In the genomic region with DNA sequence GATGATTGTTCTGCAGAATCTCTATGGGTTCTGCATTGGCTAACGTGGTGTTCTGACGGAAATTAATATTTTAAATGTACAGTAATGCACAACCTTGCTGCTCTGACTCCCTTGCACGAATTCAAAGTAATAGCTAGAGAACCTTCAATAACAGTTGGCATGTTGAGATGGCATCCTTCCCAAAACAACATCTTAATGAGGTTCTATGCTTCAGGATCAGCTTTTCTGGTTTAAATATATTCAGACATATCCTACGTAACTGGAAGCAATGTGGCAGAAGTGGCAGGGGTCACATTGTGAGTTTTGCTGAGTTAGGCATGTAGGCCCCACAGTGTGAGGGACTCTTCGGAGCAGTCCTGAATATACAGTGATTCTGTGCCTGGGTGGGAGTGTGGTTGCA, we compare ENCODE assay signal across 32 cellular contexts. TPM values are rescaled to one million over a fixed set of nuclear protein-coding genes. Genes with fewer than 3 reads are reported as not detected.
A peak's percentile ranks its signal among the peaks of the same experiment; 100 is the strongest.
DNase-seq lines count a peak whose midpoint lies in the region; ATAC-seq and TF ChIP-seq lines count a peak whose summit lies in the region.
"Had no signal": no experiment of that assay in that cellular context is flagged by ENCODE, and none has a peak within 500 bp of the region (broad histone marks: within the 10 kb centered on the region; RNA-seq: fewer than 3 reads in every experiment).

No MANE protein-coding gene starts in this region.

- H2BK5ac ChIP-seq in mesenchymal stem cell (ENCODE audit: low read depth, low read length, poor library complexity, severe bottlenecking): no peak overlapping the region

- no peak overlapping the region for H3K4me2 ChIP-seq in mesenchymal stem cell (ENCODE audit: low read length, poor library complexity, severe bottlenecking)
- H3K4me2 ChIP-seq: KMS-11, PC-9 had no signal

- H2AK5ac ChIP-seq in mesenchymal stem cell (ENCODE audit: low read length, severe bottlenecking): peak overlapping the region; percentile 17

- no TSS peak for BruUV-seq in MCF 10A (replicated peaks; lab: Mats Ljungman, UMichigan)

- no peaks in the 10 kb centered on the region for H3K27me3 Mint-ChIP-seq in MCF 10A (ENCODE audit: insufficient read depth, unreplicated experiment)
- no peaks in the 10 kb centered on the region for H3K27me3 Mint-ChIP-seq in brain
- peaks cover 3% of the 10 kb centered on the region for H3K27me3 Mint-ChIP-seq in T-helper 2 cell treated with Interferon-gamma antibody and Interleukin-4, amounts not matched to agents 5 μg/mL and 100 μg/mL, for 36 hours (ENCODE audit: low read depth)
- H3K27me3 Mint-ChIP-seq: activated CD8-positive, alpha-beta memory T cell treated with anti-CD3 and anti-CD28 coated beads, Interleukin-2, amount 10 ng/mL, durations not matched to agents 7 days and 5 days; activated naive CD8-positive, alpha-beta T cell treated with anti-CD3 and anti-CD28 coated beads, Interleukin-2, amount 50 U/mL, for 24 hours; stimulated activated naive CD8-positive, alpha-beta T cell treated with anti-CD3 and anti-CD28 coated beads, Interleukin-15, Interleukin-2, amounts not matched to agents 100 ng/mL and 50 ng/mL, for 24 hours had no signal

- TF ChIP-seq CTCF in MCF 10A (IDR thresholded peaks at IDR 0.05; ENCODE audit: unreplicated experiment) (no peak), breast epithelium (IDR thresholded peaks at IDR 0.05) (no peak), brain (conservative IDR thresholded peaks at IDR 0.05) (no peak)

- CTCF ChIA-PET in MCF 10A (lab: Yijun Ruan, JAX): interaction anchor here (0.7 to 1.0 kb wide), 5 partner anchors 11 to 128 kb away, joined by 3 to 4 read pairs (median 3); no protein-coding TSS in a partner anchor

- POLR2A ChIA-PET in MCF 10A (lab: Yijun Ruan, JAX): interaction anchor here (1.3 to 4.6 kb wide), 3 partner anchors 9 to 26 kb away, joined by 3 to 30 read pairs (median 28); partner anchors contain the start of gene DSE

- H3K9me3 Mint-ChIP-seq in MCF 10A (ENCODE audit: unreplicated experiment) (no peaks in the 10 kb centered on the region), brain (no peaks in the 10 kb centered on the region)
- H3K9me3 Mint-ChIP-seq in T-helper 2 cell treated with Interferon-gamma antibody and Interleukin-4, amounts not matched to agents 5 μg/mL and 100 μg/mL, for 36 hours: no peaks in the 10 kb centered on the region
- H3K9me3 Mint-ChIP-seq: activated naive CD8-positive, alpha-beta T cell treated with anti-CD3 and anti-CD28 coated beads, Interleukin-2, amount 50 U/mL, for 24 hours; activated T-cell treated with anti-CD3 and anti-CD28 coated beads, Interleukin-2, amount 50 U/mL, for 4 hours; stimulated activated naive CD8-positive, alpha-beta T cell treated with anti-CD3 and anti-CD28 coated beads, Interleukin-15, Interleukin-2, amounts not matched to agents 100 ng/mL and 50 ng/mL, for 24 hours; T-helper 1 cell treated with Interleukin-12 subunit alpha and Interleukin-12 subunit beta and Interleukin-4 antibody, amounts not matched to agents 30 μg/mL and 1 μg/mL, for 36 hours had no signal

- H3K36me3 ChIP-seq in breast epithelium (no peaks in the 10 kb centered on the region), mesenchymal stem cell (ENCODE audit: control insufficient read depth in 1 of 2, insufficient read depth in 2 of 2, low read depth in 1 of 2, low read length in 2 of 2) (peaks cover 4 to 9% of the 10 kb centered on the region in 2 experiments), aorta (ENCODE audit: control insufficient read depth in 1 of 2, insufficient read depth in 2 of 2, low read length in 1 of 2) (no peaks in the 10 kb centered on the region), MG63 (no peaks in the 10 kb centered on the region; the same call in 1 of the 2 replicates)
- H3K36me3 ChIP-seq: HAP-1, thoracic aorta, uterus had no signal

- no peak overlapping the region for H3K14ac ChIP-seq in mesenchymal stem cell (ENCODE audit: low read length in 2 of 2)

- H3K9ac ChIP-seq in mesenchymal stem cell (ENCODE audit: low read length): no peak overlapping the region
- H3K9ac ChIP-seq: KMS-11 had no signal

- H3K4me1 ChIP-seq in breast epithelium: no peaks in the 10 kb centered on the region
- H3K4me1 ChIP-seq in mesenchymal stem cell (ENCODE audit: control insufficient read depth, insufficient read depth, low read depth, low read length): peaks cover 16% of the 10 kb centered on the region
- H3K4me1 ChIP-seq in aorta (ENCODE audit: control insufficient read depth in 1 of 2, insufficient read depth in 2 of 2, low read length in 2 of 2): peaks cover 0 to 1% of the 10 kb centered on the region in 2 donors

- H3K79me1 ChIP-seq in mesenchymal stem cell (replicated peaks; ENCODE audit: low read length, poor library complexity, severe bottlenecking): peaks cover 3% of the 10 kb centered on the region

- DNase-seq in MCF 10A (ENCODE audit: unreplicated experiment): peak; percentile 34
- no peak for DNase-seq in breast epithelium (ENCODE audit: low spot score in 2 of 2)
- no peak for DNase-seq in mesenchymal stem cell
- no peak for DNase-seq in aorta
- no peak for DNase-seq in T-helper 2 cell treated with Interferon-gamma antibody and Interleukin-4, amounts not matched to agents 5 μg/mL and 100 μg/mL, for 36 hours (ENCODE audit: low spot score)
- no peak for DNase-seq in NCI-H146 treated with DMSO at 0.1 percent for 48 hours (lab: John Stamatoyannopoulos, UW; ENCODE audit: unreplicated experiment)
- no peak for DNase-seq in MG63
- DNase-seq: activated CD4-positive, alpha-beta T cell treated with anti-CD3 and anti-CD28 coated beads, Interleukin-2, amount 50 U/mL, for 4 hours; activated CD8-positive, alpha-beta memory T cell treated with anti-CD3 and anti-CD28 coated beads, Interleukin-2, amount 10 ng/mL, durations not matched to agents 7 days and 5 days; activated gamma-delta T cell treated with Interleukin-2 at 50 U/mL for 16 hours; activated naive CD8-positive, alpha-beta T cell treated with anti-CD3 and anti-CD28 coated beads, Interleukin-2, amount 50 U/mL, for 24 hours; activated T-cell treated with anti-CD3 and anti-CD28 coated beads, Interleukin-2, amount 50 U/mL, for 4 hours; brain microvascular endothelial cell; Calu3; CD4-positive, CD25-positive, alpha-beta regulatory T cell; glutamatergic neuron; left lung; NCI-H2029 treated with DMSO at 0.1 percent for 48 hours; NCI-H524 treated with DMSO at 0.1 percent for 48 hours; occipital lobe; PC-9; small intestine; uterus had no signal

- peaks cover 11% of the 10 kb centered on the region for H3K36me3 Mint-ChIP-seq in MCF 10A (ENCODE audit: insufficient read depth, unreplicated experiment)
- peaks cover 10% of the 10 kb centered on the region for H3K36me3 Mint-ChIP-seq in brain
- H3K36me3 Mint-ChIP-seq in T-helper 2 cell treated with Interferon-gamma antibody and Interleukin-4, amounts not matched to agents 5 μg/mL and 100 μg/mL, for 36 hours (ENCODE audit: low read depth): no peaks in the 10 kb centered on the region
- H3K36me3 Mint-ChIP-seq: activated CD8-positive, alpha-beta memory T cell treated with anti-CD3 and anti-CD28 coated beads, Interleukin-2, amount 10 ng/mL, durations not matched to agents 7 days and 5 days; CD4-positive, CD25-positive, alpha-beta regulatory T cell had no signal

- H4K91ac ChIP-seq in mesenchymal stem cell (ENCODE audit: low read length): no peak overlapping the region

- intact Hi-C loops in MCF 10A (cut with micrococcal nuclease): no loop called here
- intact Hi-C loops in breast epithelium (cut with DNase I; ENCODE audit: low total_unique reads): no loop called here
- intact Hi-C loops in aorta (cut with DNase I): no loop called here

- H2BK120ac ChIP-seq in mesenchymal stem cell (ENCODE audit: low read depth, low read length): no peak overlapping the region

- H3K23ac ChIP-seq in mesenchymal stem cell (ENCODE audit: low read length in 2 of 2): no peak overlapping the region

- TF ChIP-seq POLR2A in breast epithelium (IDR thresholded peaks at IDR 0.05): no peak

- no peak overlapping the region for H3K4ac ChIP-seq in mesenchymal stem cell (ENCODE audit: low read depth in 1 of 2, low read length in 2 of 2)

- ATAC-seq in aorta (ENCODE audit: low FRiP score): peak; percentile 30
- ATAC-seq: activated CD4-positive, CD25-positive, alpha-beta regulatory T cell treated with anti-CD3 and anti-CD28 coated beads, Interleukin-2, amount 50 U/mL, for 24 hours; activated CD8-positive, alpha-beta memory T cell treated with anti-CD3 and anti-CD28 coated beads, Interleukin-2, amount 10 ng/mL, durations not matched to agents 7 days and 5 days; activated naive CD8-positive, alpha-beta T cell treated with anti-CD3 and anti-CD28 coated beads, Interleukin-2, amount 50 U/mL, for 24 hours; activated T-cell treated with anti-CD3 and anti-CD28 coated beads, Interleukin-2, amount 50 U/mL, for 4 hours; left lung; Right ventricle myocardium inferior; SK-N-SH treated with all-trans-retinoic acid at 6 μM for 48 hours had no signal

- no peaks in the 10 kb centered on the region for H3K27me3 ChIP-seq in breast epithelium
- H3K27me3 ChIP-seq in mesenchymal stem cell (ENCODE audit: control insufficient read depth in 1 of 2, insufficient read depth in 1 of 2, low read length in 2 of 2): no peaks in the 10 kb centered on the region
- H3K27me3 ChIP-seq in aorta (ENCODE audit: control insufficient read depth in 1 of 2, insufficient read depth in 2 of 2, low read length in 1 of 2): no peaks in the 10 kb centered on the region
- H3K27me3 ChIP-seq in MG63: no peaks in the 10 kb centered on the region
- H3K27me3 ChIP-seq: brain microvascular endothelial cell, left lung, uterus had no signal

- H3K4me1 Mint-ChIP-seq in MCF 10A (ENCODE audit: insufficient read depth, unreplicated experiment) (peaks cover 31% of the 10 kb centered on the region), brain (peaks cover 52% of the 10 kb centered on the region)
- peaks cover 18% of the 10 kb centered on the region for H3K4me1 Mint-ChIP-seq in T-helper 2 cell treated with Interferon-gamma antibody and Interleukin-4, amounts not matched to agents 5 μg/mL and 100 μg/mL, for 36 hours (ENCODE audit: low read depth)

- no peak overlapping the region for H2AFZ ChIP-seq in mesenchymal stem cell (ENCODE audit: low read depth, low read length)
- H2AFZ ChIP-seq: PC-9 had no signal

- no peak overlapping the region for H2BK12ac ChIP-seq in mesenchymal stem cell (ENCODE audit: low read length in 2 of 2)

- H3K4me3 ChIP-seq in breast epithelium (no peak overlapping the region), mesenchymal stem cell (ENCODE audit: insufficient read depth in 1 of 2, low read depth in 1 of 2, low read length in 2 of 2) (no peak overlapping the region), aorta (ENCODE audit: low read length in 2 of 2) (no peak overlapping the region), MG63 (no peak overlapping the region)
- H3K4me3 ChIP-seq: HAP-1, left lung, PC-9, uterus had no signal

- no peak overlapping the region for H3K27ac Mint-ChIP-seq in MCF 10A (ENCODE audit: low read depth, unreplicated experiment)
- peak overlapping the region in 3 of 5 experiments; percentile 29 to 50 (median 38) for H3K27ac Mint-ChIP-seq in brain
- H3K27ac Mint-ChIP-seq in T-helper 2 cell treated with Interferon-gamma antibody and Interleukin-4, amounts not matched to agents 5 μg/mL and 100 μg/mL, for 36 hours: no peak overlapping the region
- H3K27ac Mint-ChIP-seq: activated CD8-positive, alpha-beta memory T cell treated with anti-CD3 and anti-CD28 coated beads, Interleukin-2, amount 10 ng/mL, durations not matched to agents 7 days and 5 days; activated naive CD8-positive, alpha-beta T cell treated with anti-CD3 and anti-CD28 coated beads, Interleukin-2, amount 50 U/mL, for 24 hours; CD4-positive, CD25-positive, alpha-beta regulatory T cell; stimulated activated naive CD8-positive, alpha-beta T cell treated with anti-CD3 and anti-CD28 coated beads, Interleukin-15, Interleukin-2, amounts not matched to agents 100 ng/mL and 50 ng/mL, for 24 hours; T-helper 1 cell treated with Interleukin-12 subunit alpha and Interleukin-12 subunit beta and Interleukin-4 antibody, amounts not matched to agents 30 μg/mL and 1 μg/mL, for 36 hours had no signal

- no peak overlapping the region for H3K18ac ChIP-seq in mesenchymal stem cell (ENCODE audit: low read depth in 1 of 2, low read length in 2 of 2)

- WGBS in mesenchymal stem cell: 97% methylated on average over 5 of the region's 5 CpGs
- 30 to 43% methylated on average over 5 of the region's 5 CpGs for WGBS in aorta, 2 donors

- H3K4me3 Mint-ChIP-seq in MCF 10A (ENCODE audit: unreplicated experiment) (no peak overlapping the region), brain (no peak overlapping the region)
- H3K4me3 Mint-ChIP-seq in T-helper 2 cell treated with Interferon-gamma antibody and Interleukin-4, amounts not matched to agents 5 μg/mL and 100 μg/mL, for 36 hours: no peak overlapping the region
- H3K4me3 Mint-ChIP-seq: activated CD8-positive, alpha-beta memory T cell treated with anti-CD3 and anti-CD28 coated beads, Interleukin-2, amount 10 ng/mL, durations not matched to agents 7 days and 5 days; activated naive CD8-positive, alpha-beta T cell treated with anti-CD3 and anti-CD28 coated beads, Interleukin-2, amount 50 U/mL, for 24 hours; activated T-cell treated with anti-CD3 and anti-CD28 coated beads, Interleukin-2, amount 50 U/mL, for 4 hours; CD4-positive, CD25-positive, alpha-beta regulatory T cell; stimulated activated naive CD8-positive, alpha-beta T cell treated with anti-CD3 and anti-CD28 coated beads, Interleukin-15, Interleukin-2, amounts not matched to agents 100 ng/mL and 50 ng/mL, for 24 hours; T-helper 1 cell treated with Interleukin-12 subunit alpha and Interleukin-12 subunit beta and Interleukin-4 antibody, amounts not matched to agents 30 μg/mL and 1 μg/mL, for 36 hours had no signal

- H3K27ac ChIP-seq in breast epithelium (peak overlapping the region in 1 of 2 donors; percentile 3), mesenchymal stem cell (ENCODE audit: low read length, poor library complexity, severe bottlenecking) (no peak overlapping the region), aorta (ENCODE audit: low read depth in 1 of 2, low read length in 2 of 2) (peak overlapping the region in 1 of 2 donors; percentile 48)
- H3K27ac ChIP-seq: KMS-11, left lung, PC-9 had no signal

- H4K8ac ChIP-seq in mesenchymal stem cell (ENCODE audit: low read length): no peak overlapping the region

- H2BK15ac ChIP-seq in mesenchymal stem cell (ENCODE audit: low read depth, poor library complexity, severe bottlenecking): no peak overlapping the region

- no peaks in the 10 kb centered on the region for H3K9me3 ChIP-seq in breast epithelium
- no peaks in the 10 kb centered on the region for H3K9me3 ChIP-seq in mesenchymal stem cell (ENCODE audit: control insufficient read depth, low read length)
- no peaks in the 10 kb centered on the region for H3K9me3 ChIP-seq in aorta (ENCODE audit: control insufficient read depth, low read length)
- H3K9me3 ChIP-seq in MG63: no peaks in the 10 kb centered on the region
- H3K9me3 ChIP-seq: HAP-1, left lung, thoracic aorta, uterus had no signal

RNA-seq across cellular contexts. Expression of gene DSE, which starts 25.7 kb away (rescaled TPM):
- total RNA-seq in MCF 10A (2022): 66.0 and 86.5 TPM in 2 replicates
- total RNA-seq in breast epithelium: 100 to 1,000 TPM in 1 of 3 donors, 10 to 100 TPM in 2; 40.6 to 133 (median 50.9) TPM
- 9.8 TPM for polyA plus RNA-seq in brain (ENCODE audit: insufficient read depth, low read depth, low replicate concordance)
- polyA plus RNA-seq in mesenchymal stem cell (2013, experiment 1 of 2): 32.5 TPM
- 32.4 TPM for polyA plus RNA-seq in mesenchymal stem cell (2013, experiment 2 of 2)
- total RNA-seq in aorta: 10 to 100 TPM; 49.8 to 96.7 TPM
- polyA plus RNA-seq in aorta: 10 to 100 TPM in 1 of 2 donors, 1 to 10 TPM in 1; 8.5 to 15.9 TPM
- total RNA-seq in MG63 (2014; rRNA removed; shearing (Covaris generic); ENCODE audit: low replicate concordance): 5.4 and 6.4 TPM in 2 replicates

Comparison
In these comparisons a context has a peak if more than half of its experiments do, and no peak if none do; other contexts are left out.
1. H3K27ac Mint-ChIP-seq: peak in brain (3 of 5); none in MCF 10A (single experiment) and T-helper 2 cell treated with Interferon-gamma antibody and Interleukin-4, amounts not matched to agents 5 μg/mL and 100 μg/mL, for 36 hours (single experiment).